11 cellular contexts compared by ENCODE assay signal in genomic region chr5:55604611-55605067, GRCh38.
DNase-seq lines count a peak whose midpoint lies in the region; ATAC-seq, FAIRE-seq and TF ChIP-seq lines count a peak whose summit lies in the region.
"Had no signal": no experiment of that assay in that cellular context is flagged by ENCODE, and none has a peak within 500 bp of the region (broad histone marks: within the 10 kb centered on the region; RNA-seq: fewer than 3 reads in every experiment).

No MANE protein-coding gene starts in this region.

- no peak overlapping the region for H3K9ac ChIP-seq in OCI-LY3 (ENCODE audit: low read length)
- H3K9ac ChIP-seq in endothelial cell of umbilical vein (replicated peaks; ENCODE audit: extremely low read depth, insufficient read depth, low read length) = no peak overlapping the region
- no peak overlapping the region for H3K9ac ChIP-seq in neuronal stem cell (ENCODE audit: low read depth, low read length, poor library complexity)
- H3K9ac ChIP-seq: BLaER1 treated with 17β-estradiol and CSF1 and Interleukin-3, amounts not matched to agents 10 nM and 100 nM had no signal

- intact Hi-C loops in A673 (cut with micrococcal nuclease; ENCODE audit: unreplicated experiment) (no loop called here), endothelial cell of umbilical vein (cut with micrococcal nuclease) (loop anchor here (5.0 kb wide), 1 partner anchor 197 kb away; no protein-coding TSS in a partner anchor)

- TF ChIP-seq CTCF in A673 (conservative IDR thresholded peaks at IDR 0.05; ENCODE audit: low read depth, low read length) = no peak
- TF ChIP-seq CTCF in OCI-LY3 (IDR thresholded peaks at IDR 0.05; ENCODE audit: low read depth, low read length) = no peak
- no peak for TF ChIP-seq CTCF in endothelial cell of umbilical vein (IDR thresholded peaks at IDR 0.05; ENCODE audit: extremely low read depth in 1 of 2, insufficient read depth in 1 of 2, low read depth in 1 of 2, low read length in 2 of 2)

- peaks cover 45% of the 10 kb centered on the region for H3K4me1 ChIP-seq in A673 (ENCODE audit: insufficient read depth, low read length, poor library complexity, severe bottlenecking)
- peaks cover 19% of the 10 kb centered on the region for H3K4me1 ChIP-seq in OCI-LY3 (ENCODE audit: low read length)
- peaks cover 31% of the 10 kb centered on the region for H3K4me1 ChIP-seq in endothelial cell of umbilical vein (ENCODE audit: control insufficient read depth, extremely low read depth, insufficient read depth, low read length)
- H3K4me1 ChIP-seq in neuronal stem cell (ENCODE audit: control insufficient read depth in 2 of 2, insufficient read depth in 1 of 2, low read depth in 1 of 2, low read length in 2 of 2) = peaks cover 3 to 13% of the 10 kb centered on the region in 2 donors

- DNase-seq in A673 (ENCODE audit: low spot score) = peak; percentile 48
- DNase-seq in endothelial cell of umbilical vein (ENCODE audit: low read depth, low spot score) = no peak
- DNase-seq in neuronal stem cell (ENCODE audit: low spot score) = no peak
- DNase-seq in activated T-cell treated with anti-CD3 and anti-CD28 coated beads, Interleukin-2, amount 50 U/mL, for 24 hours = no peak
- DNase-seq in naive thymus-derived CD8-positive, alpha-beta T cell = no peak
- DNase-seq in NCI-H2107 (lab: John Stamatoyannopoulos, UW) = no peak

- no peak overlapping the region for H3K14ac ChIP-seq in neuronal stem cell (ENCODE audit: low read length)

- WGBS in neuronal stem cell (ENCODE audit: extremely low coverage in 2 of 2, insufficient read length in 2 of 2, insufficient replicate concordance in 1 of 2), 2 donors = no CpG with 5 or more reads among the region's 7 CpGs

- H2BK15ac ChIP-seq in neuronal stem cell (ENCODE audit: low read length) = no peak overlapping the region

- H3K27ac ChIP-seq in A673 (ENCODE audit: low read depth, low read length, poor library complexity, severe bottlenecking) (peak overlapping the region; percentile 60), OCI-LY3 (ENCODE audit: low read length) (no peak overlapping the region), endothelial cell of umbilical vein (ENCODE audit: insufficient read depth, low read depth, low read length) (no peak overlapping the region), neuronal stem cell (replicated peaks; ENCODE audit: low read length) (no peak overlapping the region)
- H3K27ac ChIP-seq: BLaER1 treated with 17β-estradiol and CSF1 and Interleukin-3, amounts not matched to agents 10 nM and 100 nM had no signal

- no peak overlapping the region for H2AK5ac ChIP-seq in neuronal stem cell (ENCODE audit: low read depth, low read length)

- FAIRE-seq in endothelial cell of umbilical vein (lab: Jason Lieb, UNC) = no peak

- BruUV-seq in A673 (replicated peaks; lab: Mats Ljungman, UMichigan) (no TSS peak), endothelial cell of umbilical vein (replicated peaks; lab: Mats Ljungman, UMichigan) (no TSS peak)

- no peak overlapping the region for H3K4me3 ChIP-seq in A673 (ENCODE audit: low read depth, low read length, poor library complexity, severe bottlenecking)
- no peak overlapping the region for H3K4me3 ChIP-seq in OCI-LY3 (ENCODE audit: low read length)
- no peak overlapping the region for H3K4me3 ChIP-seq in endothelial cell of umbilical vein (replicated peaks in 1 of 3; ENCODE audit: insufficient read depth in 1 of 3, low read depth in 1 of 3, low read length in 3 of 3)
- no peak overlapping the region for H3K4me3 ChIP-seq in neuronal stem cell (ENCODE audit: low read length in 2 of 2)
- H3K4me3 ChIP-seq: BLaER1 treated with 17β-estradiol and CSF1 and Interleukin-3, amounts not matched to agents 10 nM and 100 nM had no signal

- no peak for TF ChIP-seq POLR2A in endothelial cell of umbilical vein (IDR thresholded peaks at IDR 0.05; ENCODE audit: low read depth, low read length)

- H2AFZ ChIP-seq in OCI-LY3 (ENCODE audit: low read depth, low read length) (peak overlapping the region; percentile 76; the same call in 1 of the 2 replicates), endothelial cell of umbilical vein (ENCODE audit: low read depth, low read length) (peak overlapping the region; percentile 85), neuronal stem cell (ENCODE audit: low read length) (peak overlapping the region; percentile 8)

- H4K91ac ChIP-seq in neuronal stem cell (ENCODE audit: low read depth, low read length, poor library complexity) = no peak overlapping the region

- H3K4me2 ChIP-seq in OCI-LY3 (ENCODE audit: low read length) = no peak overlapping the region
- no peak overlapping the region for H3K4me2 ChIP-seq in endothelial cell of umbilical vein (ENCODE audit: insufficient read depth, low read length)
- H3K4me2 ChIP-seq in neuronal stem cell (ENCODE audit: insufficient read depth, low read length, poor library complexity, severe bottlenecking) = no peak overlapping the region
- H3K4me2 ChIP-seq: BLaER1 treated with 17β-estradiol and CSF1 and Interleukin-3, amounts not matched to agents 10 nM and 100 nM had no signal

- no peak overlapping the region for H3K4me3 Mint-ChIP-seq in activated T-cell treated with anti-CD3 and anti-CD28 coated beads, Interleukin-2, amount 50 U/mL, for 24 hours
- no peak overlapping the region for H3K4me3 Mint-ChIP-seq in naive thymus-derived CD8-positive, alpha-beta T cell
- H3K4me3 Mint-ChIP-seq: dendritic cell treated with granulocyte-macrophage colony-stimulating factor and Interleukin-4, amounts not matched to agents 40 ng/mL and 50 ng/mL, for 4 days; memory B cell had no signal

- no peaks in the 10 kb centered on the region for H3K79me2 ChIP-seq in OCI-LY3 (ENCODE audit: low read length)
- no peaks in the 10 kb centered on the region for H3K79me2 ChIP-seq in endothelial cell of umbilical vein (ENCODE audit: control insufficient read depth, insufficient read depth, low read length)

- no peak overlapping the region for H2BK12ac ChIP-seq in neuronal stem cell (ENCODE audit: low read length)

- H3K27me3 Mint-ChIP-seq in activated T-cell treated with anti-CD3 and anti-CD28 coated beads, Interleukin-2, amount 50 U/mL, for 24 hours = no peaks in the 10 kb centered on the region
- peaks cover 0 to 4% (median 0%) of the 10 kb centered on the region in 5 donors for H3K27me3 Mint-ChIP-seq in naive thymus-derived CD8-positive, alpha-beta T cell
- H3K27me3 Mint-ChIP-seq: dendritic cell treated with granulocyte-macrophage colony-stimulating factor and Interleukin-4, amounts not matched to agents 40 ng/mL and 50 ng/mL, for 4 days had no signal

- H3K9me3 ChIP-seq in A673 (ENCODE audit: low read depth, low read length, poor library complexity, severe bottlenecking) = no peaks in the 10 kb centered on the region
- H3K9me3 ChIP-seq in OCI-LY3 (ENCODE audit: insufficient read depth, low read length) = no peaks in the 10 kb centered on the region
- no peaks in the 10 kb centered on the region for H3K9me3 ChIP-seq in endothelial cell of umbilical vein (replicated peaks; ENCODE audit: control insufficient read depth, insufficient read depth, low read length)
- no peaks in the 10 kb centered on the region for H3K9me3 ChIP-seq in neuronal stem cell (replicated peaks in 1 of 2; ENCODE audit: control insufficient read depth in 2 of 2, insufficient read depth in 1 of 2, low read depth in 1 of 2, low read length in 2 of 2)
- H3K9me3 ChIP-seq: BLaER1 treated with 17β-estradiol and CSF1 and Interleukin-3, amounts not matched to agents 10 nM and 100 nM had no signal

- dilution Hi-C loops in endothelial cell of umbilical vein (cut with MboI; ENCODE audit: extremely low pct_ligation_motif_present, low sequenced_read_pairs) = no loop called here

- H3K36me3 ChIP-seq in A673 (ENCODE audit: insufficient read depth, low read length, poor library complexity, severe bottlenecking) (no peaks in the 10 kb centered on the region), OCI-LY3 (replicated peaks; ENCODE audit: low read depth, low read length) (no peaks in the 10 kb centered on the region), endothelial cell of umbilical vein (ENCODE audit: control insufficient read depth in 2 of 2, extremely low read depth in 1 of 2, insufficient read depth in 2 of 2, low read length in 2 of 2) (no peaks in the 10 kb centered on the region), neuronal stem cell (replicated peaks in 1 of 2; ENCODE audit: control insufficient read depth in 2 of 2, insufficient read depth in 2 of 2, low read length in 2 of 2) (no peaks in the 10 kb centered on the region)
- H3K36me3 ChIP-seq: BLaER1 treated with 17β-estradiol and CSF1 and Interleukin-3, amounts not matched to agents 10 nM and 100 nM had no signal

- H3K23ac ChIP-seq in neuronal stem cell (ENCODE audit: low read depth, low read length, poor library complexity) = no peak overlapping the region

- peaks cover 29% of the 10 kb centered on the region for H3K4me1 Mint-ChIP-seq in activated T-cell treated with anti-CD3 and anti-CD28 coated beads, Interleukin-2, amount 50 U/mL, for 24 hours (ENCODE audit: low read depth)
- H3K4me1 Mint-ChIP-seq in naive thymus-derived CD8-positive, alpha-beta T cell = peaks cover 13 to 23% (median 20%) of the 10 kb centered on the region in 4 donors

- no peak overlapping the region for H3K27ac Mint-ChIP-seq in activated T-cell treated with anti-CD3 and anti-CD28 coated beads, Interleukin-2, amount 50 U/mL, for 24 hours
- peak overlapping the region in 1 of 10 donors; percentile 42 for H3K27ac Mint-ChIP-seq in naive thymus-derived CD8-positive, alpha-beta T cell
- H3K27ac Mint-ChIP-seq: dendritic cell treated with granulocyte-macrophage colony-stimulating factor and Interleukin-4, amounts not matched to agents 40 ng/mL and 50 ng/mL, for 4 days; memory B cell had no signal

- POLR2A ChIA-PET in A673 (lab: Charles Lee; ENCODE audit: low non-redundant PET) = no interaction called here
- POLR2A ChIA-PET in endothelial cell of umbilical vein (lab: Charles Lee) = no interaction called here
- POLR2A ChIA-PET in naive thymus-derived CD8-positive, alpha-beta T cell (lab: Charles Lee) = no interaction called here

- H3K18ac ChIP-seq in neuronal stem cell (ENCODE audit: low read length) = no peak overlapping the region

- no peaks in the 10 kb centered on the region for H4K20me1 ChIP-seq in OCI-LY3 (ENCODE audit: insufficient read depth, low read length)
- H4K20me1 ChIP-seq in endothelial cell of umbilical vein (replicated peaks; ENCODE audit: control insufficient read depth, extremely low read depth, insufficient read depth, low read length) = no peaks in the 10 kb centered on the region
- H4K20me1 ChIP-seq: BLaER1 treated with 17β-estradiol and CSF1 and Interleukin-3, amounts not matched to agents 10 nM and 100 nM had no signal

- no peaks in the 10 kb centered on the region for H3K9me1 ChIP-seq in endothelial cell of umbilical vein (replicated peaks; ENCODE audit: control insufficient read depth, extremely low read depth, insufficient read depth, low read length)

- no peak overlapping the region for H3K4ac ChIP-seq in neuronal stem cell (ENCODE audit: low read length)

- no peak overlapping the region for H2BK5ac ChIP-seq in neuronal stem cell (ENCODE audit: low read length)

- H3K27me3 ChIP-seq in A673 (replicated peaks; ENCODE audit: insufficient read depth, low read depth, low read length, poor library complexity) (no peaks in the 10 kb centered on the region), OCI-LY3 (ENCODE audit: low read depth, low read length) (no peaks in the 10 kb centered on the region), endothelial cell of umbilical vein (ENCODE audit: control insufficient read depth in 2 of 2, insufficient read depth in 2 of 2, low read length in 2 of 2) (no peaks in the 10 kb centered on the region), neuronal stem cell (ENCODE audit: control insufficient read depth in 3 of 3, insufficient read depth in 3 of 3, low read depth in 1 of 3, low read length in 3 of 3) (no peaks in the 10 kb centered on the region)
- H3K27me3 ChIP-seq: BLaER1 treated with 17β-estradiol and CSF1 and Interleukin-3, amounts not matched to agents 10 nM and 100 nM had no signal

- H2BK120ac ChIP-seq in neuronal stem cell (ENCODE audit: low read depth, low read length) = no peak overlapping the region

- no peak overlapping the region for H4K8ac ChIP-seq in neuronal stem cell (ENCODE audit: low read depth, low read length)

- ATAC-seq in naive thymus-derived CD8-positive, alpha-beta T cell = no peak
- ATAC-seq in GM21515 (IDR thresholded peaks at IDR 0.05; ENCODE audit: unreplicated experiment) = no peak

- H3K36me3 Mint-ChIP-seq in activated T-cell treated with anti-CD3 and anti-CD28 coated beads, Interleukin-2, amount 50 U/mL, for 24 hours (ENCODE audit: low read depth) = no peaks in the 10 kb centered on the region
- no peaks in the 10 kb centered on the region for H3K36me3 Mint-ChIP-seq in naive thymus-derived CD8-positive, alpha-beta T cell
- H3K36me3 Mint-ChIP-seq: memory B cell had no signal

- H3K79me1 ChIP-seq in neuronal stem cell (ENCODE audit: low read depth, low read length) = no peaks in the 10 kb centered on the region

- CTCF ChIA-PET in A673 (lab: Charles Lee) = no interaction called here
- CTCF ChIA-PET in endothelial cell of umbilical vein (lab: Charles Lee) = interaction anchor here (0.8 to 1.3 kb wide), 4 partner anchors 10 to 262 kb away, joined by 3 to 6 read pairs (median 3); no protein-coding TSS in a partner anchor

- H3K9me3 Mint-ChIP-seq in activated T-cell treated with anti-CD3 and anti-CD28 coated beads, Interleukin-2, amount 50 U/mL, for 24 hours = no peaks in the 10 kb centered on the region
- no peaks in the 10 kb centered on the region for H3K9me3 Mint-ChIP-seq in naive thymus-derived CD8-positive, alpha-beta T cell
- H3K9me3 Mint-ChIP-seq: dendritic cell treated with granulocyte-macrophage colony-stimulating factor and Interleukin-4, amounts not matched to agents 40 ng/mL and 50 ng/mL, for 4 days; memory B cell had no signal

Comparison
In these comparisons a context has a peak if more than half of its experiments do, and no peak if none do; other contexts are left out.
1. H2AFZ ChIP-seq: peak in every context shown above with its lines; median percentile 85 in endothelial cell of umbilical vein; 76 in OCI-LY3; 8 in neuronal stem cell.